ENCODE assay signal across 15 cellular contexts in the genomic region with DNA sequence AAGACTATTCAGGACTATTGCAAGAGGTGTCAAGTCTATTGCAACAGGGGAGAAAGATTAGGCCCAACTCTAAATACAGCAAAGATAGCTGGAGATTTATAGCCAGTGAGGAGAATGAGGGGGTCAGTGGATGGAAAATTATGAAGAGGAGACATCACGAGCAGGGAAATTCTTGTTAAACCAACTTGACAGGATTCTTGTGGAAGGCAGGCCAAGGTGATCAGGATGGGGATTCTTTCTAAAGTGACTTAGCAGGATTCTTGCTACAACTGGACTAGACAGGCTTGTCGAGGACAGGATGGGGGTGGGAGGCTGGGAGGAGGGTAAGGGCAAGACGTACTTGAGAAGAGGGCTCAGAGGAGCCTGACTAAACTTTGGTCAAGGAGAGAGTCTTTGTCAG.
DNase-seq lines count a peak whose midpoint lies in the region; ATAC-seq and TF ChIP-seq lines count a peak whose summit lies in the region.
"Had no signal": no experiment of that assay in that cellular context is flagged by ENCODE, and none has a peak within 500 bp of the region (broad histone marks: within the 10 kb centered on the region; RNA-seq: fewer than 3 reads in every experiment).

No MANE protein-coding gene starts in this region.

- H3K36me3 ChIP-seq in breast epithelium, result no peaks in the 10 kb centered on the region
- no peaks in the 10 kb centered on the region for H3K36me3 ChIP-seq in body of pancreas (replicated peaks in 1 of 2; ENCODE audit: insufficient read depth in 1 of 2, low read depth in 2 of 2)

- peaks cover 12% of the 10 kb centered on the region for H3K4me1 Mint-ChIP-seq in MCF 10A (ENCODE audit: insufficient read depth, unreplicated experiment)
- peaks cover 35% of the 10 kb centered on the region for H3K4me1 Mint-ChIP-seq in nephron
- H3K4me1 Mint-ChIP-seq in type B pancreatic cell (ENCODE audit: unreplicated experiment), result peaks cover 17% of the 10 kb centered on the region
- H3K4me1 Mint-ChIP-seq: CD14-positive monocyte had no signal

- H3K36me3 Mint-ChIP-seq in MCF 10A (ENCODE audit: insufficient read depth, unreplicated experiment) (peaks cover 2% of the 10 kb centered on the region), nephron (ENCODE audit: low read depth) (no peaks in the 10 kb centered on the region), type B pancreatic cell (no peaks in the 10 kb centered on the region)
- H3K36me3 Mint-ChIP-seq: CD14-positive monocyte; CD8-positive, alpha-beta T cell had no signal

- H3K27me3 Mint-ChIP-seq in MCF 10A (ENCODE audit: insufficient read depth, unreplicated experiment) (no peaks in the 10 kb centered on the region), nephron (ENCODE audit: low read depth) (no peaks in the 10 kb centered on the region), type B pancreatic cell (no peaks in the 10 kb centered on the region)

- H3K4me3 ChIP-seq in breast epithelium, result no peak overlapping the region
- no peak overlapping the region for H3K4me3 ChIP-seq in epithelial cell of esophagus (ENCODE audit: low read length)
- H3K4me3 ChIP-seq in body of pancreas, result no peak overlapping the region
- H3K4me3 ChIP-seq: GM23248 had no signal

- H3K27ac ChIP-seq in breast epithelium (peak overlapping the region; percentile 10 to 33), body of pancreas (no peak overlapping the region)
- H3K27ac ChIP-seq: 22Rv1, GM23248 had no signal

- 88 to 97% methylated on average over 3 of the region's 3 CpGs for WGBS in body of pancreas, 2 donors

- POLR2A ChIA-PET in MCF 10A (lab: Yijun Ruan, JAX), result interaction anchor here (3.8 kb wide), 1 partner anchor 14 kb away, joined by 23 read pairs; no protein-coding TSS in a partner anchor

- H3K9me3 ChIP-seq in breast epithelium (no peaks in the 10 kb centered on the region), body of pancreas (no peaks in the 10 kb centered on the region)

- no peaks in the 10 kb centered on the region for H3K4me1 ChIP-seq in breast epithelium
- H3K4me1 ChIP-seq in body of pancreas, result no peaks in the 10 kb centered on the region

- TF ChIP-seq CTCF in breast epithelium (IDR thresholded peaks at IDR 0.05), result no peak
- no peak for TF ChIP-seq CTCF in MCF 10A (IDR thresholded peaks at IDR 0.05; ENCODE audit: unreplicated experiment)
- TF ChIP-seq CTCF in epithelial cell of esophagus (IDR thresholded peaks at IDR 0.05; ENCODE audit: insufficient read depth, low read depth, low read length, missing control alignments), result no peak
- no peak for TF ChIP-seq CTCF in nephron (IDR thresholded peaks at IDR 0.05; ENCODE audit: unreplicated experiment in 3 of 3)
- TF ChIP-seq CTCF in type B pancreatic cell (conservative IDR thresholded peaks at IDR 0.05), result no peak
- no peak for TF ChIP-seq CTCF in body of pancreas (IDR thresholded peaks at IDR 0.05)

- BruUV-seq in MCF 10A (replicated peaks; lab: Mats Ljungman, UMichigan), result no TSS peak

- H3K27me3 ChIP-seq in breast epithelium, result no peaks in the 10 kb centered on the region
- no peaks in the 10 kb centered on the region for H3K27me3 ChIP-seq in body of pancreas

- no peak for TF ChIP-seq POLR2A in breast epithelium (IDR thresholded peaks at IDR 0.05)
- TF ChIP-seq POLR2A in body of pancreas (IDR thresholded peaks at IDR 0.05), result no peak

- CTCF ChIA-PET in MCF 10A (lab: Yijun Ruan, JAX), result interaction anchor here (0.6 to 1.2 kb wide), 4 partner anchors 9 to 411 kb away, joined by 3 to 7 read pairs (median 3); no protein-coding TSS in a partner anchor

- intact Hi-C loops in breast epithelium (cut with DNase I; ENCODE audit: low total_unique reads) (no loop called here), MCF 10A (cut with micrococcal nuclease) (no loop called here), body of pancreas (cut with DNase I) (no loop called here)

- ATAC-seq in body of pancreas (no peak), GM18511 (IDR thresholded peaks at IDR 0.05; ENCODE audit: unreplicated experiment) (no peak)
- ATAC-seq: CD8-positive, alpha-beta T cell; HCT116 had no signal

- DNase-seq in breast epithelium (ENCODE audit: low spot score in 2 of 2) (no peak), MCF 10A (ENCODE audit: unreplicated experiment) (no peak), epithelial cell of esophagus (ENCODE audit: low read depth) (peak; percentile 44), type B pancreatic cell (ENCODE audit: extremely low spot score, unreplicated experiment) (no peak), body of pancreas (no peak), NOMO-1 treated with dmso at 0.1 percent for 144 hours (lab: John Stamatoyannopoulos, UW; ENCODE audit: unreplicated experiment) (no peak)
- DNase-seq: CD8-positive, alpha-beta T cell; COR-L47; DMS53; GM23248 had no signal

- H3K27ac Mint-ChIP-seq in MCF 10A (ENCODE audit: low read depth, unreplicated experiment), result no peak overlapping the region
- H3K27ac Mint-ChIP-seq in nephron, result peak overlapping the region; percentile 41 to 76 (median 65)
- H3K27ac Mint-ChIP-seq in type B pancreatic cell, result peak overlapping the region; percentile 98
- H3K27ac Mint-ChIP-seq: CD14-positive monocyte; CD8-positive, alpha-beta T cell had no signal

- H3K4me3 Mint-ChIP-seq in MCF 10A (ENCODE audit: unreplicated experiment) (no peak overlapping the region), nephron (no peak overlapping the region), type B pancreatic cell (peak overlapping the region; percentile 41)
- H3K4me3 Mint-ChIP-seq: CD14-positive monocyte; CD8-positive, alpha-beta T cell had no signal

- H3K9me3 Mint-ChIP-seq in MCF 10A (ENCODE audit: unreplicated experiment) (no peaks in the 10 kb centered on the region), nephron (no peaks in the 10 kb centered on the region), type B pancreatic cell (peaks cover 3% of the 10 kb centered on the region)
- H3K9me3 Mint-ChIP-seq: CD8-positive, alpha-beta T cell had no signal

Comparison
In these comparisons a context has a peak if more than half of its experiments do, and no peak if none do; other contexts are left out.
1. H3K27ac ChIP-seq: peak in breast epithelium (2 of 2); none in body of pancreas (0 of 4).